In the genomic region with DNA sequence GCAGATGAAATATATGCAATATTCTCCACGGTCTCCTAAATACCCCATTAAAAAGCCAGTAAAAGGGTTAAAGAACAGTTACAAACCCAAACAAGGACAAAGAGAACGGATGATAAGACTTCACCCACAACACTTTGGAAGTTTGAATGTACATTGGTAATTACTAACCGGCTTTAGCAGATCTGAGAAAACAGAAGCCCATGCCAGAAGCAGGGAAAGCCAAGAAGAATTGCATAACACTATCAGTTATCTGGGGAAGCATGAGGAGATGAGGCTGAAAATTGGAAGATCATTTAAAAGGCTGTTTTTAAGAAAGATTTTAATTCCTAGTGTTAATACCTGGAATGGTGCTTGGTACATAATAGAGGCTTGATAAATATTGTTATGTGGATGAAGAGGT, we compare ENCODE assay signal across 27 cellular contexts. TPM values are rescaled to one million over a fixed set of nuclear protein-coding genes. Genes with fewer than 3 reads are reported as not detected.
"Had no signal": no experiment of that assay in that cellular context is flagged by ENCODE, and none has a peak within 500 bp of the region (broad histone marks: within the 10 kb centered on the region; RNA-seq: fewer than 3 reads in every experiment).

No MANE protein-coding gene starts in this region.

- H3K27me3 ChIP-seq: pancreas, spleen, thyroid gland, upper lobe of right lung had no signal

- H3K27ac ChIP-seq: lower lobe of right lung, pancreas, spleen, thyroid gland, upper lobe of right lung had no signal

- H3K36me3 Mint-ChIP-seq: activated naive CD8-positive, alpha-beta T cell treated with anti-CD3 and anti-CD28 coated beads, Interleukin-2, amount 10 ng/mL, durations not matched to agents 7 days and 5 days had no signal

- H3K36me3 ChIP-seq: lower lobe of right lung, pancreas, spleen, thyroid gland, upper lobe of right lung had no signal

- H3K4me1 Mint-ChIP-seq: activated B cell treated with CpG ODN at 0.5 μM for 24 hours; activated CD4-positive, alpha-beta T cell treated with anti-CD3 and anti-CD28 coated beads for 36 hours; activated naive CD8-positive, alpha-beta T cell treated with anti-CD3 and anti-CD28 coated beads, Interleukin-2, amount 10 ng/mL, durations not matched to agents 7 days and 5 days; nephron progenitor cell; T-helper 17 cell had no signal

- H3K4me1 ChIP-seq: lower lobe of right lung, pancreas, spleen, thyroid gland, upper lobe of right lung had no signal

- DNase-seq: activated B cell treated with CpG ODN at 0.5 μM for 24 hours; activated CD4-positive, alpha-beta T cell treated with anti-CD3 and anti-CD28 coated beads for 36 hours; activated CD4-positive, alpha-beta T cell treated with anti-CD3 and anti-CD28 coated beads, Interleukin-2, amount 50 U/mL, for 4 hours; activated effector memory CD4-positive, alpha-beta T cell treated with Interleukin-2 at 50 U/mL for 16 hours; activated naive CD4-positive, alpha-beta T cell treated with anti-CD3 and anti-CD28 coated beads for 36 hours; activated naive CD8-positive, alpha-beta T cell treated with anti-CD3 and anti-CD28 coated beads, Interleukin-2, amount 10 ng/mL, durations not matched to agents 7 days and 5 days; activated T-cell treated with anti-CD3 and anti-CD28 coated beads, Interleukin-2, amount 50 U/mL, for 72 hours; amniotic stem cell; cerebellar nuclear complex; cortex of kidney; foreskin melanocyte; hypothalamus; lower lobe of right lung; mucosa of descending colon; nephron progenitor cell; pancreas; spleen; stimulated activated CD4-positive, alpha-beta T cell treated with anti-CD3 and anti-CD28 coated beads, Interleukin-4, amount 100 ng/mL, for 1 hour; stimulated activated naive CD8-positive, alpha-beta T cell treated with anti-CD3 and anti-CD28 coated beads, Interleukin-15, Interleukin-2, amounts not matched to agents 100 U/mL and 50 U/mL, for 24 hours; SW 1271; T-helper 17 cell; thyroid gland; upper lobe of right lung had no signal

- H3K4me3 Mint-ChIP-seq: activated B cell treated with CpG ODN at 0.5 μM for 24 hours; activated CD4-positive, alpha-beta T cell treated with anti-CD3 and anti-CD28 coated beads for 36 hours; activated naive CD4-positive, alpha-beta T cell treated with anti-CD3 and anti-CD28 coated beads for 36 hours; activated naive CD8-positive, alpha-beta T cell treated with anti-CD3 and anti-CD28 coated beads, Interleukin-2, amount 10 ng/mL, durations not matched to agents 7 days and 5 days; activated T-cell treated with anti-CD3 and anti-CD28 coated beads, Interleukin-2, amount 50 U/mL, for 72 hours; nephron progenitor cell; T-helper 17 cell had no signal

- H3K9me3 Mint-ChIP-seq: activated B cell treated with CpG ODN at 0.5 μM for 24 hours; activated naive CD4-positive, alpha-beta T cell treated with anti-CD3 and anti-CD28 coated beads for 36 hours; activated naive CD8-positive, alpha-beta T cell treated with anti-CD3 and anti-CD28 coated beads, Interleukin-2, amount 10 ng/mL, durations not matched to agents 7 days and 5 days; activated T-cell treated with anti-CD3 and anti-CD28 coated beads, Interleukin-2, amount 50 U/mL, for 72 hours; nephron progenitor cell had no signal

- H3K9me3 ChIP-seq: lower lobe of right lung, mucosa of descending colon, pancreas, spleen, thyroid gland, upper lobe of right lung had no signal

- H3K27ac Mint-ChIP-seq: activated B cell treated with CpG ODN at 0.5 μM for 24 hours; activated CD4-positive, alpha-beta T cell treated with anti-CD3 and anti-CD28 coated beads for 36 hours; activated naive CD4-positive, alpha-beta T cell treated with anti-CD3 and anti-CD28 coated beads for 36 hours; activated naive CD8-positive, alpha-beta T cell treated with anti-CD3 and anti-CD28 coated beads, Interleukin-2, amount 10 ng/mL, durations not matched to agents 7 days and 5 days; activated T-cell treated with anti-CD3 and anti-CD28 coated beads, Interleukin-2, amount 50 U/mL, for 72 hours; nephron progenitor cell; T-helper 17 cell had no signal

- H3K4me3 ChIP-seq: lower lobe of right lung, mucosa of descending colon, pancreas, spleen, thyroid gland, upper lobe of right lung had no signal

- ATAC-seq: activated CD4-positive, alpha-beta T cell treated with anti-CD3 and anti-CD28 coated beads for 36 hours; activated T-cell treated with anti-CD3 and anti-CD28 coated beads, Interleukin-2, amount 50 U/mL, for 72 hours; mucosa of descending colon; stimulated activated naive CD8-positive, alpha-beta T cell treated with anti-CD3 and anti-CD28 coated beads, Interleukin-15, Interleukin-2, amounts not matched to agents 100 U/mL and 50 U/mL, for 24 hours; T-helper 17 cell; upper lobe of right lung had no signal

RNA-seq across cellular contexts. Expression of gene MYBPC1, which starts 55.6 kb away (rescaled TPM):
- total RNA-seq: activated B cell treated with CpG ODN at 0.5 μM for 24 hours; activated CD4-positive, alpha-beta T cell treated with anti-CD3 and anti-CD28 coated beads for 36 hours; activated CD8-positive, alpha-beta memory T cell treated with anti-CD3 and anti-CD28 coated beads for 36 hours; activated naive CD4-positive, alpha-beta T cell treated with anti-CD3 and anti-CD28 coated beads for 36 hours; activated naive CD8-positive, alpha-beta T cell treated with anti-CD3 and anti-CD28 coated beads, Interleukin-2, amount 10 ng/mL, durations not matched to agents 7 days and 5 days; activated T-cell treated with anti-CD3 and anti-CD28 coated beads, Interleukin-2, amount 50 U/mL, for 72 hours; bronchial epithelial cell; epithelial cell of proximal tubule; fibroblast of lung; lower lobe of right lung; T-helper 17 cell; upper lobe of right lung had no signal
- polyA plus RNA-seq: fibroblast of lung had no signal
